ENCODE assay signal across 9 cellular contexts in the genomic region with DNA sequence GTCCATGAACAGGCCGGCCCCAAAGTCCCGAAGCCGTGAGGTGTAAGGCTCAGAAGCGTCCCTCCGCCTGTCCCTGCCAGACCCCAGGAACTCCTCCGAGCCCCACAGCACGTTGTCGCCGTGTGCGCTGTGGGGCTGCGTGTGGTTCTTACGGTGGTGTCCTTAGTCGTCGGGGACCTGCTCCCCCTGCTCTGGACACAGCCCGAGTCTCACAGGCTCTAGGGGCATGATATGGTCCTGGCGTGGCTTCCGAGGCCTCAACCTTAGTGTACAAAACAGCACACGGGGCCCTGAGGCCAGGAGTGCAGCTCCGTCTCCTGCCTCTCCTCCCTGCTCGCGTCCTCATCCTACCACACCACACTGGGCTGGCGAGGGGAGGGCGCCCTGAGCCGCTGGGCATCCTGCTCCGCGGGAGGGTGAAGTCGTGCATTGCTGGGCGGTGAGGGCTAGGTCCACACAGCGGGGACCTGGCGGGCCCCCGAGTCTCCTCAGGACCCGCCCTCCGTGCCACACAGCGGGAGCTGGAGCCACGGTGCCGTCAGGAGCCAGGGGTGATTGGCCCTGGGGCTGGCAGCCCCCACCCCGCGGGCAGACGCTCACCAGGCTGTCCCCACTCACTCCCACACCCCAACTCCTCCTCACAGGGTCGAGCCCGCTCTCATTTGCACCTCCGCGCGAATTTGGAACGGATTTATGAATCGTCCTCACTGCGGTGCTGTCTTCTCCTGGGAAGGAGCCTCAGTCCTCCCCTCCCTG. TPM values are rescaled to one million over a fixed set of nuclear protein-coding genes. Genes with fewer than 3 reads are reported as not detected.
A peak's percentile ranks its signal among the peaks of the same experiment; 100 is the strongest.
DNase-seq lines count a peak whose midpoint lies in the region; ATAC-seq, FAIRE-seq and TF ChIP-seq lines count a peak whose summit lies in the region.
"Had no signal": no experiment of that assay in that cellular context is flagged by ENCODE, and none has a peak within 500 bp of the region (broad histone marks: within the 10 kb centered on the region; RNA-seq: fewer than 3 reads in every experiment).

No MANE protein-coding gene starts in this region.

- CTCF ChIA-PET in AG04450 (lab: Charles Lee), result interaction anchor here (0.6 kb wide), 1 partner anchor 92 kb away, joined by 4 read pairs; no protein-coding TSS in a partner anchor

- H3K36me3 ChIP-seq in lung (ENCODE audit: control insufficient read depth in 2 of 2, insufficient read depth in 2 of 2, low read length in 2 of 2), result no peaks in the 10 kb centered on the region

- ATAC-seq in lung (ENCODE audit: insufficient read depth, low FRiP score) (no peak), HG03520 (IDR thresholded peaks at IDR 0.05; ENCODE audit: unreplicated experiment) (no peak)

- POLR2A ChIA-PET in AG04450 (lab: Yijun Ruan, JAX), result interaction anchor here (0.8 to 2.7 kb wide), 4 partner anchors 8 to 74 kb away, joined by 3 to 9 read pairs (median 4); a partner anchor contains a TSS

- TF ChIP-seq CTCF in AG04450 (IDR thresholded peaks at IDR 0.05; ENCODE audit: low read depth, low read length) (no peak; the same call in 1 of the 2 replicates), HFF-Myc (IDR thresholded peaks at IDR 0.05; ENCODE audit: low read depth, low read length, missing control alignments) (no peak), lung (IDR thresholded peaks at IDR 0.05; ENCODE audit: control extremely low read depth, extremely low read depth) (no peak)

- no peaks in the 10 kb centered on the region for H3K9me3 ChIP-seq in AG04450 (ENCODE audit: control insufficient read depth, insufficient read depth, low read length)
- no peaks in the 10 kb centered on the region for H3K9me3 ChIP-seq in lung (ENCODE audit: control insufficient read depth in 2 of 2, insufficient read depth in 1 of 2, low read length in 1 of 2)

- peaks cover 3 to 23% of the 10 kb centered on the region in 2 donors for H3K4me1 ChIP-seq in lung (ENCODE audit: control insufficient read depth in 2 of 2, insufficient read depth in 2 of 2, low read length in 2 of 2)

- no peak; the same call in 1 of the 2 replicates for TF ChIP-seq POLR2A in H54 (IDR thresholded peaks at IDR 0.05; ENCODE audit: low read depth, low read length)

- H3K27me3 ChIP-seq in AG04450 (ENCODE audit: control insufficient read depth, insufficient read depth, low read length) (no peaks in the 10 kb centered on the region), lung (ENCODE audit: control insufficient read depth, insufficient read depth) (no peaks in the 10 kb centered on the region)

- H3K27ac ChIP-seq in AG04450 (ENCODE audit: low read depth, low read length) (no peak overlapping the region), lung (ENCODE audit: low read depth in 1 of 2, low read length in 1 of 2) (no peak overlapping the region)

- WGBS in lung, 2 donors, result 24 to 25% methylated on average over 38 to 47 of the region's 47 CpGs

- peak overlapping the region; percentile 61 for H3K4me3 ChIP-seq in AG04450 (ENCODE audit: low read depth, low read length)
- peak overlapping the region; percentile 62 for H3K4me3 ChIP-seq in HFF-Myc (replicated peaks; ENCODE audit: low read depth, low read length)
- H3K4me3 ChIP-seq in lung, result peak overlapping the region; percentile 41

- DNase-seq in AG04450 (ENCODE audit: low read depth, low spot score), result no peak
- no peak for DNase-seq in HFF-Myc (ENCODE audit: extremely low read depth, low read depth)
- DNase-seq in astrocyte of the hippocampus (ENCODE audit: low read depth, low spot score), result peak; percentile 55
- no peak for DNase-seq in lung (ENCODE audit: low spot score)
- no peak for DNase-seq in H54 (ENCODE audit: insufficient read length, low spot score)
- DNase-seq in RPMI8226, result no peak
- DNase-seq in middle frontal gyrus (ENCODE audit: extremely low spot score, low spot score), result no peak

- FAIRE-seq in H54 (lab: Jason Lieb, UNC), result no peak

RNA-seq across cellular contexts. Expression of a gene that starts 1.1 kb away (rescaled TPM):
- 17.6 and 17.7 TPM in 2 replicates for polyA plus RNA-seq in AG04450 (2011; rRNA removed)
- polyA minus RNA-seq in AG04450 (2011; rRNA and poly(A)+ RNA removed), result 9.3 and 10.6 TPM in 2 replicates
- 10 to 100 TPM; 11.9 to 33.3 TPM for total RNA-seq in lung
- 10 to 100 TPM; 17.2 to 29.3 TPM for polyA plus RNA-seq in lung

RNA-seq across cellular contexts. Expression of a gene that starts 8.4 kb away (rescaled TPM):
- polyA plus RNA-seq in AG04450 (2011; rRNA removed) (103 and 154 TPM in 2 replicates), lung (10 to 100 TPM; 21.4 to 66.0 TPM)
- 84.5 and 118 TPM in 2 replicates for polyA minus RNA-seq in AG04450 (2011; rRNA and poly(A)+ RNA removed)
- 10 to 100 TPM; 17.5 to 73.0 TPM for total RNA-seq in lung

RNA-seq across cellular contexts. Expression of a gene that starts 10.7 kb away (rescaled TPM):
- polyA plus RNA-seq in AG04450 (2011; rRNA removed) (4.3 and 6.0 TPM in 2 replicates), lung (10 to 100 TPM; 30.5 to 35.3 TPM)
- polyA minus RNA-seq in AG04450 (2011; rRNA and poly(A)+ RNA removed), result 24.8 and 35.2 TPM in 2 replicates
- 10 to 100 TPM; 14.7 to 43.4 TPM for total RNA-seq in lung

RNA-seq across cellular contexts. Expression of a gene that starts 17.5 kb away (rescaled TPM):
- 25.2 and 31.8 TPM in 2 replicates for polyA plus RNA-seq in AG04450 (2011; rRNA removed)
- polyA minus RNA-seq in AG04450 (2011; rRNA and poly(A)+ RNA removed), result 25.9 and 33.5 TPM in 2 replicates
- total RNA-seq in lung, result 10 to 100 TPM; 23.0 to 81.3 TPM
- 10 to 100 TPM; 53.8 to 91.6 TPM for polyA plus RNA-seq in lung

RNA-seq across cellular contexts. Expression of a gene that starts 18.4 kb away (rescaled TPM):
- not detected in 2 replicates for polyA plus RNA-seq in AG04450 (2011; rRNA removed)
- not detected in 2 replicates for polyA minus RNA-seq in AG04450 (2011; rRNA and poly(A)+ RNA removed)
- not detected for total RNA-seq in lung
- not detected for polyA plus RNA-seq in lung
- total RNA-seq: lung microvascular endothelial cell had no signal
